ENCODE assay signal across 11 cellular contexts in the genomic region with DNA sequence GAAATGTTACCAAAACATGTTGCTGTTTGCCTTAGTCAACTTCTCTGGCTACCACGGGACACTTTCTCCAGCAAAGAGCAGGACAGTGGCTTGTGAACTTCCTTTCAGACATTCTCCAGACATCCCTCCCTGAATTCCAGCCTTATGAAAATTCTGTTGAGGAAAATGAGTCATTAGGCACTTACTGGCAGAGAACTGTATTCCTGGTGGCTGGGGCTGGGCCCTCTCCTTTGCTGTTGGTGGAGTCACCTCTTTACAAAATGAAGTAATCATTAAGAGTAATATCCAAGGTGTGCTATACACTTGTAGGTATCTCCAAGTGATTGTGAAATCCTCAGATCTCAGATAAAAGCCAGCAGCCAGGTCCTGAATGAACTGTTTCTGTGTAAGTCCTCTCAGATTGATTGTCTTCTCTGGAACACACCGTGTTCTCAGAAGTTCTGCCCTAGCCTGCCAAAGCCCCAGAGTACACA. TPM values are rescaled to one million over a fixed set of nuclear protein-coding genes. Genes with fewer than 3 reads are reported as not detected.
DNase-seq lines count a peak whose midpoint lies in the region; ATAC-seq, FAIRE-seq and TF ChIP-seq lines count a peak whose summit lies in the region.
"Had no signal": no experiment of that assay in that cellular context is flagged by ENCODE, and none has a peak within 500 bp of the region (broad histone marks: within the 10 kb centered on the region; RNA-seq: fewer than 3 reads in every experiment).

No MANE protein-coding gene starts in this region.

- no peak overlapping the region for H3K4me2 ChIP-seq in HepG2 (ENCODE audit: low read depth, low read length)

- peaks cover 15% of the 10 kb centered on the region for H3K27me3 Mint-ChIP-seq in activated T-cell treated with anti-CD3 and anti-CD28 coated beads, Interleukin-2, amount 50 U/mL, for 4 hours (ENCODE audit: low read depth)

- CTCF ChIA-PET in HepG2 (lab: Yijun Ruan, JAX; ENCODE audit: low intra/inter-chr PET ratio, low total read pairs) = no interaction called here

- no peak overlapping the region for H3K4me3 Mint-ChIP-seq in activated T-cell treated with anti-CD3 and anti-CD28 coated beads, Interleukin-2, amount 50 U/mL, for 4 hours
- H3K4me3 Mint-ChIP-seq: endodermal cell had no signal

- no peak overlapping the region for H2AFZ ChIP-seq in HepG2 (ENCODE audit: low read length)

- intact Hi-C loops in HepG2 (cut with micrococcal nuclease; ENCODE audit: unreplicated experiment) = no loop called here
- intact Hi-C loops in transverse colon (cut with DNase I; ENCODE audit: low total_unique reads) = no loop called here

- TF ChIP-seq EP300 in HepG2 (IDR thresholded peaks at IDR 0.05; ENCODE audit: low read depth in 2 of 2, low read length in 2 of 2) (no peak), HepG2 (CRISPR knock-in tag; IDR thresholded peaks at IDR 0.05; ENCODE audit: borderline replicate concordance) (no peak), transverse colon (IDR thresholded peaks at IDR 0.05; ENCODE audit: low read depth) (peak; percentile 78)

- no peak overlapping the region for H3K4me3 ChIP-seq in HepG2 (replicated peaks in 1 of 3; ENCODE audit: insufficient read depth in 1 of 3, low read depth in 2 of 3, low read length in 3 of 3)
- H3K4me3 ChIP-seq in transverse colon = no peak overlapping the region
- H3K4me3 ChIP-seq: spleen had no signal

- H3K36me3 Mint-ChIP-seq in activated T-cell treated with anti-CD3 and anti-CD28 coated beads, Interleukin-2, amount 50 U/mL, for 4 hours (ENCODE audit: insufficient read depth) = no peaks in the 10 kb centered on the region

- no peaks in the 10 kb centered on the region for H3K9me3 Mint-ChIP-seq in activated T-cell treated with anti-CD3 and anti-CD28 coated beads, Interleukin-2, amount 50 U/mL, for 4 hours
- H3K9me3 Mint-ChIP-seq: endodermal cell had no signal

- H3K9ac ChIP-seq in HepG2 (ENCODE audit: insufficient read depth, low read depth, low read length) = no peak overlapping the region

- no peak for FAIRE-seq in HTR-8/SVneo (lab: Jason Lieb, UNC)
- no peak for FAIRE-seq in HepG2 (lab: Jason Lieb, UNC)

- in situ Hi-C loops in HepG2 (cut with HindIII; ENCODE audit: extremely low pct_ligation_motif_present, low pct_unique_long_range_greater_than_20kb) (no loop called here), transverse colon (cut with MboI; ENCODE audit: low pct_ligation_motif_present in 1 of 4, low pct_unique_long_range_greater_than_20kb in 1 of 4, low sequenced_read_pairs in 3 of 4) (no loop called here)

- H3K27me3 ChIP-seq in HepG2 (ENCODE audit: control insufficient read depth in 1 of 2, insufficient read depth in 2 of 2, low read length in 2 of 2) (no peaks in the 10 kb centered on the region), transverse colon (no peaks in the 10 kb centered on the region)

- no peak for TF ChIP-seq RAD21 in HepG2 (CRISPR knock-in tag; IDR thresholded peaks at IDR 0.05)

- no peaks in the 10 kb centered on the region for H3K79me2 ChIP-seq in HepG2 (ENCODE audit: insufficient read depth, low read length)

- POLR2A ChIA-PET in HepG2 (lab: Yijun Ruan, JAX) = no interaction called here

- TF ChIP-seq POLR2A in HepG2 (IDR thresholded peaks at IDR 0.05; ENCODE audit: insufficient read depth in 1 of 2, low read depth in 2 of 2, low read length in 2 of 2) (no peak), transverse colon (IDR thresholded peaks at IDR 0.05) (no peak)

- no TSS peak for BruUV-seq in HepG2 (replicated peaks; lab: Mats Ljungman, UMichigan)

- no peak for ATAC-seq in HepG2
- no peak for ATAC-seq in activated T-cell treated with anti-CD3 and anti-CD28 coated beads, Interleukin-2, amount 50 U/mL, for 4 hours

- H3K4me1 Mint-ChIP-seq in activated T-cell treated with anti-CD3 and anti-CD28 coated beads, Interleukin-2, amount 50 U/mL, for 4 hours (ENCODE audit: low read depth) = no peaks in the 10 kb centered on the region
- H3K4me1 Mint-ChIP-seq: endodermal cell had no signal

- H3K27ac ChIP-seq in cingulate gyrus (ENCODE audit: low read depth, low read length) = peak overlapping the region; percentile 47
- no peak overlapping the region for H3K27ac ChIP-seq in HepG2 (ENCODE audit: extremely low read length, insufficient read depth, low read length)
- H3K27ac ChIP-seq in transverse colon = peak overlapping the region; percentile 41 to 65 (median 64)
- H3K27ac ChIP-seq: spleen, VCaP had no signal

- TF ChIP-seq CTCF in HepG2 (CRISPR knock-in tag; IDR thresholded peaks at IDR 0.05) (no peak), transverse colon (IDR thresholded peaks at IDR 0.05) (no peak)

- WGBS in HepG2 (ENCODE audit: low lambda C conversion rate) = 2% methylated on average over 2 of the region's 2 CpGs
- WGBS in transverse colon (ENCODE audit: low coverage in 1 of 2), 2 donors = 60% methylated on average over 2 of the region's 2 CpGs; no CpG with 5 or more reads in 1 of the 2 donors

- no peaks in the 10 kb centered on the region for H4K20me1 ChIP-seq in HepG2 (ENCODE audit: insufficient read depth, low read length)

- DNase-seq in HTR-8/SVneo (ENCODE audit: insufficient read length, low spot score) = peak; percentile 39
- no peak for DNase-seq in HepG2 (ENCODE audit: low spot score)
- no peak for DNase-seq in transverse colon
- DNase-seq in activated T-cell treated with anti-CD3 and anti-CD28 coated beads, Interleukin-2, amount 50 U/mL, for 4 hours = no peak
- no peak for DNase-seq in activated CD4-positive, alpha-beta T cell treated with anti-CD3 and anti-CD28 coated beads, Interleukin-2, amount 50 U/mL, for 48 hours
- DNase-seq in globus pallidus (ENCODE audit: low spot score) = no peak
- DNase-seq in DMS114 treated with DMSO at 0.1 percent for 48 hours (lab: John Stamatoyannopoulos, UW; ENCODE audit: unreplicated experiment) = no peak
- DNase-seq: endodermal cell, spleen had no signal

- H3K9me3 ChIP-seq in HepG2 (ENCODE audit: low read length) (no peaks in the 10 kb centered on the region), transverse colon (no peaks in the 10 kb centered on the region)
- H3K9me3 ChIP-seq: spleen had no signal

- H3K36me3 ChIP-seq in HepG2 (replicated peaks in 1 of 2; ENCODE audit: control insufficient read depth in 1 of 2, insufficient read depth in 2 of 2, low read length in 2 of 2) (no peaks in the 10 kb centered on the region), transverse colon (no peaks in the 10 kb centered on the region)
- H3K36me3 ChIP-seq: spleen had no signal

- H3K4me1 ChIP-seq in HepG2 (ENCODE audit: insufficient read depth, low read length) (no peaks in the 10 kb centered on the region), transverse colon (peaks cover 0 to 16% (median 2%) of the 10 kb centered on the region in 4 donors)
- H3K4me1 ChIP-seq: spleen had no signal

TF ChIP-seq in HepG2, 621 proteins besides CTCF, POLR2A, EP300 and RAD21:
- peak; percentile 67 for TF ChIP-seq CEBPB (IDR thresholded peaks at IDR 0.05; ENCODE audit: borderline replicate concordance, low read depth, low read length)
- TF ChIP-seq ZNF160 (CRISPR knock-in tag; IDR thresholded peaks at IDR 0.05) = no peak
- TF ChIP-seq CENPX (CRISPR knock-in tag; IDR thresholded peaks at IDR 0.05) = no peak
- TF ChIP-seq, protein P1, sequence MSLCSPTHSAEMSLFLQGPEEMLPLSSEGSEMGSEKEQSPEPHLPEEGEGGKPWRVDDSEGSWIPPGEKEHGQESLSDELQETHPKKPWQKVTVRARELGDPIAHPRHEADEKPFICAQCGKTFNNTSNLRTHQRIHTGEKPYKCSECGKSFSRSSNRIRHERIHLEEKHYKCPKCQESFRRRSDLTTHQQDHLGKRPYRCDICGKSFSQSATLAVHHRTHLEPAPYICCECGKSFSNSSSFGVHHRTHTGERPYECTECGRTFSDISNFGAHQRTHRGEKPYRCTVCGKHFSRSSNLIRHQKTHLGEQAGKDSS (CRISPR knock-in tag; IDR thresholded peaks at IDR 0.05; ENCODE audit: borderline replicate concordance, low read depth) = no peak
- TF ChIP-seq POLR2AphosphoS2 (IDR thresholded peaks at IDR 0.05; ENCODE audit: low read depth, low read length) = no peak
TF ChIP-seq in HepG2: peak in this region for 1.

RNA-seq across cellular contexts. Expression of a gene that starts 1.4 kb away (rescaled TPM):
- not detected in 2 replicates for total RNA-seq in HepG2 (2016; rRNA removed; fragmentation: Illumina TruSeq; extraction: Trizol)
- total RNA-seq in HepG2 (2016; cell fraction: cytosol; rRNA removed; fragmentation: Illumina TruSeq; extraction: Trizol; ENCODE audit: low read depth) = not detected in 2 replicates
- total RNA-seq in HepG2 (2016; cell fraction: insoluble cytoplasmic fraction; rRNA removed; fragmentation: Illumina TruSeq; extraction: Trizol) = not detected in 2 replicates
- total RNA-seq in HepG2 (2016; cell fraction: membrane; rRNA removed; fragmentation: Illumina TruSeq; extraction: Trizol) = not detected in 2 replicates
- not detected in 2 replicates for total RNA-seq in HepG2 (2016; cell fraction: nucleus; rRNA removed; fragmentation: Illumina TruSeq; extraction: Trizol)
- polyA plus RNA-seq in HepG2 (2011; rRNA removed) = not detected in 2 replicates
- polyA plus RNA-seq in HepG2 (2011; cell fraction: cytosol; rRNA removed) = not detected in 2 replicates
- polyA plus RNA-seq in HepG2 (2011; cell fraction: nucleus; rRNA removed) = not detected in 2 replicates
- not detected in 2 replicates for polyA plus RNA-seq in HepG2 (2012)
- not detected in 2 replicates for polyA plus RNA-seq in HepG2 (2016; cell fraction: cytosol; fragmentation: Illumina TruSeq; extraction: Trizol; ENCODE audit: low read depth)
- polyA plus RNA-seq in HepG2 (2016; cell fraction: insoluble cytoplasmic fraction; fragmentation: Illumina TruSeq; extraction: Trizol; ENCODE audit: low read depth) = not detected in 2 replicates
- polyA plus RNA-seq in HepG2 (2016; cell fraction: membrane; fragmentation: Illumina TruSeq; extraction: Trizol; ENCODE audit: low read depth) = not detected in 2 replicates
- not detected in 2 replicates for polyA plus RNA-seq in HepG2 (2016; cell fraction: nucleus; fragmentation: Illumina TruSeq; extraction: Trizol; ENCODE audit: insufficient read depth, low read depth)
- not detected in 2 replicates for polyA minus RNA-seq in HepG2 (2011; rRNA and poly(A)+ RNA removed; ENCODE audit: low replicate concordance)
- not detected in 2 replicates for polyA minus RNA-seq in HepG2 (2011; cell fraction: cytosol; rRNA and poly(A)+ RNA removed)
- not detected in 2 replicates for polyA minus RNA-seq in HepG2 (2011; cell fraction: nucleus; rRNA and poly(A)+ RNA removed)
- total RNA-seq in transverse colon = 1 to 10 TPM in 3 of 4 donors, not detected in 1; 1.4 to 3.5 (median 2.0) TPM
- total RNA-seq in activated T-cell treated with anti-CD3 and anti-CD28 coated beads, Interleukin-2, amount 50 U/mL, for 4 hours = not detected
- total RNA-seq: endodermal cell had no signal
